ENCODE assay signal across 19 cellular contexts in the genomic region with DNA sequence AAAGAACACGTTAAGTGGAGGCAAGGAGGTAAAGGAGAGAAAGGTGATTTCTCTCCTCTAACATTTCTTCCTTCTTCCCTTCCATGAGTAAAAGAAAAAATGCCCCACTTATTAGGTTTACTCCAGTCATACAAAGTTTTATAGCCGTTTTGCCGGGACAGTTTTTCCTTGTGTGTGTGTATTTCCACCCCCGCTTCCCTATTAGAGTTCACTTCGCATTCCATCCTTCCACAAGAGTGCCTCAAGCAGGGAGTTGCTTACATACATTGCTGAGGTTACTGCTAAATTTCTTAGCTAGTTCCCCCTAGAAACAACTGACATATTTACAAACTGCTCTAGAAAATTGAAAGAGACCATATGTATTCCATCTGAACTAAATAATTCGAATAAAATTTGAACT. TPM values are rescaled to one million over a fixed set of nuclear protein-coding genes. Genes with fewer than 3 reads are reported as not detected.
"Had no signal": no experiment of that assay in that cellular context is flagged by ENCODE, and none has a peak within 500 bp of the region (broad histone marks: within the 10 kb centered on the region; RNA-seq: fewer than 3 reads in every experiment).

No MANE protein-coding gene starts in this region.

- H3K4me3 Mint-ChIP-seq: dendritic cell treated with granulocyte-macrophage colony-stimulating factor and Interleukin-4, amounts not matched to agents 40 ng/mL and 50 ng/mL, for 4 days; effector memory CD8-positive, alpha-beta T cell; nephron progenitor cell had no signal

- H3K27me3 ChIP-seq: esophagus muscularis mucosa, sigmoid colon had no signal

- H3K27ac Mint-ChIP-seq: dendritic cell treated with granulocyte-macrophage colony-stimulating factor and Interleukin-4, amounts not matched to agents 40 ng/mL and 50 ng/mL, for 4 days; effector memory CD8-positive, alpha-beta T cell; nephron progenitor cell had no signal

- DNase-seq: effector memory CD8-positive, alpha-beta T cell; kidney; left colon; mammary epithelial cell; nephron progenitor cell; psoas muscle; sigmoid colon; stimulated activated CD4-positive, alpha-beta T cell treated with anti-CD3 and anti-CD28 coated beads, Interleukin-12 subunit alpha, Interleukin-12 subunit beta, amount 100 ng/mL, for 4 hours; stimulated activated naive CD4-positive, alpha-beta T cell treated with Interleukin-2 at 50 U/mL for 16 hours; trophoblast cell had no signal

- H3K4me1 ChIP-seq: esophagus muscularis mucosa, psoas muscle, sigmoid colon had no signal

- H3K27ac ChIP-seq: epithelial cell of prostate, esophagus muscularis mucosa, psoas muscle, sigmoid colon, skin epidermis had no signal

- H3K36me3 ChIP-seq: esophagus muscularis mucosa, sigmoid colon had no signal

- H3K9me3 Mint-ChIP-seq: dendritic cell treated with granulocyte-macrophage colony-stimulating factor and Interleukin-4, amounts not matched to agents 40 ng/mL and 50 ng/mL, for 4 days; effector memory CD8-positive, alpha-beta T cell had no signal

- H3K27me3 Mint-ChIP-seq: dendritic cell treated with granulocyte-macrophage colony-stimulating factor and Interleukin-4, amounts not matched to agents 40 ng/mL and 50 ng/mL, for 4 days had no signal

- H3K4me3 ChIP-seq: esophagus muscularis mucosa, psoas muscle, sigmoid colon, skin epidermis had no signal

- H3K9me3 ChIP-seq: esophagus muscularis mucosa, psoas muscle, sigmoid colon had no signal

- ATAC-seq: effector memory CD8-positive, alpha-beta T cell; left colon; psoas muscle had no signal

- FAIRE-seq: colon, kidney, urothelium cell line had no signal

RNA-seq across cellular contexts. Expression of gene BMP15, which starts 45.2 kb away (rescaled TPM):
- total RNA-seq: esophagus muscularis mucosa, fibroblast of villous mesenchyme, kidney, left colon, lower leg skin, mammary epithelial cell, omental fat pad, psoas muscle, sigmoid colon had no signal
